Comparison of ENCODE assay signal across 13 cellular contexts in genomic region chr3:123330441-123330991, GRCh38.
DNase-seq lines count a peak whose midpoint lies in the region; ATAC-seq and TF ChIP-seq lines count a peak whose summit lies in the region.
"Had no signal": no experiment of that assay in that cellular context is flagged by ENCODE, and none has a peak within 500 bp of the region (broad histone marks: within the 10 kb centered on the region; RNA-seq: fewer than 3 reads in every experiment).

No MANE protein-coding gene starts in this region.

- ATAC-seq in left ventricle myocardium superior, result peak; percentile 31
- ATAC-seq in psoas muscle, result no peak
- ATAC-seq: naive thymus-derived CD8-positive, alpha-beta T cell had no signal

- H3K36me3 ChIP-seq in ascending aorta (peaks cover 1 to 4% of the 10 kb centered on the region in 2 donors), psoas muscle (ENCODE audit: insufficient read depth in 1 of 2, low read depth in 1 of 2) (no peaks in the 10 kb centered on the region), vagina (no peaks in the 10 kb centered on the region)

- peak in 1 of 2 donors; percentile 81 for DNase-seq in ascending aorta (ENCODE audit: low spot score in 2 of 2)
- DNase-seq in left ventricle myocardium superior, result peak; percentile 71
- DNase-seq in psoas muscle, result no peak
- DNase-seq in vagina (ENCODE audit: extremely low spot score in 2 of 2), result no peak
- DNase-seq in NCI-H526 treated with DMSO at 0.1 percent for 48 hours (lab: John Stamatoyannopoulos, UW), result no peak
- no peak for DNase-seq in iPS-NIHi11 (ENCODE audit: low spot score)
- no peak for DNase-seq in lower leg skin (ENCODE audit: low spot score in 2 of 2)
- DNase-seq: activated CD4-positive, alpha-beta T cell treated with anti-CD3 and anti-CD28 coated beads for 4 hours; activated T-cell treated with anti-CD3 and anti-CD28 coated beads, Interleukin-2, amount 50 U/mL, for 1 hour; MM.1S; NCI-H187 treated with DMSO at 0.1 percent for 48 hours; NCI-H774 had no signal

- H3K4me1 ChIP-seq in ascending aorta (peaks cover 14 to 67% of the 10 kb centered on the region in 2 donors), psoas muscle (no peaks in the 10 kb centered on the region), vagina (no peaks in the 10 kb centered on the region)

- TF ChIP-seq CTCF in ascending aorta (IDR thresholded peaks at IDR 0.05) (no peak), psoas muscle (IDR thresholded peaks at IDR 0.05) (no peak), vagina (IDR thresholded peaks at IDR 0.05) (no peak), lower leg skin (IDR thresholded peaks at IDR 0.05) (no peak)

- H3K4me3 ChIP-seq in ascending aorta (peak overlapping the region; percentile 35 to 41), psoas muscle (no peak overlapping the region), vagina (no peak overlapping the region), lower leg skin (ENCODE audit: low read depth, poor library complexity, severe bottlenecking) (no peak overlapping the region)

- H3K27ac ChIP-seq in ascending aorta, result peak overlapping the region; percentile 86
- H3K27ac ChIP-seq in psoas muscle, result peak overlapping the region; percentile 16
- peak overlapping the region; percentile 61 for H3K27ac ChIP-seq in vagina

- 61 to 68% (median 61%) methylated on average over 15 of the region's 15 CpGs for WGBS in psoas muscle, 3 donors
- 76 to 78% methylated on average over 13 to 15 of the region's 15 CpGs for WGBS in lower leg skin, 2 donors

- no peaks in the 10 kb centered on the region for H3K9me3 ChIP-seq in ascending aorta
- no peaks in the 10 kb centered on the region for H3K9me3 ChIP-seq in psoas muscle
- H3K9me3 ChIP-seq in vagina, result no peaks in the 10 kb centered on the region

- H3K27me3 ChIP-seq in ascending aorta, result no peaks in the 10 kb centered on the region
- H3K27me3 ChIP-seq in psoas muscle (ENCODE audit: insufficient read depth in 3 of 3, low read length in 2 of 3), result no peaks in the 10 kb centered on the region
- H3K27me3 ChIP-seq in vagina, result no peaks in the 10 kb centered on the region

- intact Hi-C loops in ascending aorta (cut with DNase I) (loop anchor here (2.0 kb wide), 1 partner anchor 42 kb away; no protein-coding TSS in a partner anchor), left ventricle myocardium superior (cut with micrococcal nuclease) (no loop called here), psoas muscle (cut with DNase I) (loop anchor here in 1 of 2 donors (1.0 kb wide), 1 partner anchor 229 kb away; no protein-coding TSS in a partner anchor), vagina (cut with DNase I) (loop anchor here (2.0 kb wide), 1 partner anchor 118 kb away; the partner anchor contains the start of gene ADCY5), lower leg skin (cut with DNase I; ENCODE audit: low total_unique reads) (no loop called here)

- TF ChIP-seq POLR2A in vagina (IDR thresholded peaks at IDR 0.05), result no peak
- TF ChIP-seq POLR2A in lower leg skin (IDR thresholded peaks at IDR 0.05), result no peak

Comparison
In these comparisons a context has a peak if more than half of its experiments do, and no peak if none do; other contexts are left out.
1. H3K27ac ChIP-seq: peak in every context shown above with its lines; median percentile 86 in ascending aorta; 61 in vagina; 16 in psoas muscle.
2. H3K4me3 ChIP-seq: peak in ascending aorta (2 of 2); none in psoas muscle (single experiment), vagina (0 of 2) and lower leg skin (single experiment).
3. intact Hi-C loops: an anchor here in ascending aorta (2.0 kb wide) and vagina (2.0 kb wide); none called in left ventricle myocardium superior and lower leg skin.